Comparison of ENCODE assay signal across 1 cellular context in the genomic region with DNA sequence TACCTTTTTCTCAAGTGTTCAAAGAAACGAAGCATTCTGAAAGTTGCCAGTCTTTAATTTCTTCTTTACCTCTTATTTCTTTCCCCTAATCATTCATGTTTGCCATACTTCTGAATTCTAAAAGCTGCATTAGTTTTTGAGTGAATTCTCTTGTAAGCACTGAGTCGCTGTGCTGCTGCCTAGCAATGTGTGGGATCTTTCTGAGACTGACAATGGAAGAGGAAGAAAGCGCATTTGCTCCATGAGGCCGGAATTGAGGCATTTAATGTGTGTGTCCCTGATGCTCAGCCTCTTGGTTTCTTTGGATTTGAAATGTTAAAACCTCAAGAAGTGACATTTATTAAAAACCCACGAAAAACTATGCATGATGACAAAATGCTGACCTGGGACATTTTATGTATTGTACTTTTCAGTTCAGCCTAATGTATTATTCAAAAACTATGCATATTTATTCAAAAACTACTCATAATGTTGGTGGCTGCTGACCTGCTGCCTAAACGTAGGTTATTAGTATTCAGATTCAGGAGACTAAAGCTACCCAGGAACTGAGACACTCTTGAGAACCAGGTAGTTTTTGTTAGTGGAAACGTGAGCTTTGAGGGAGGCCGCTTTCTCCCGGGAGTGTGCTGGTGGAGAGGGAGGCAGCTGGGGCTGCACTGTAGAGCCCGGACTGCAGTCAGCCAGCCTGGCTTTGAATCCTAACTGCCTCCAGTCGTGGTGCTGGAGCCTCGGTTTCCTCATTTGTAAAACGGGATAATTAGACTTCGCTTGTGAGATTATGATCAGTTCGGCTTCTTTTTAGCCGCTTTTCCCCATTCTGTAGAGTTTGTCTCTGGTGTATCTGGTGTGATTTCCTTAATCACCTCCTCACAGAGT.
TF ChIP-seq lines count a peak whose summit lies in the region.

No MANE protein-coding gene starts in this region.

TF ChIP-seq in H1, 55 proteins besides CTCF, POLR2A, EP300 and RAD21:
- TF ChIP-seq EGR1 (IDR thresholded peaks at IDR 0.05; ENCODE audit: borderline replicate concordance, low read depth, low read length) (no peak), TBP (IDR thresholded peaks at IDR 0.05; ENCODE audit: low read depth, low read length) (peak; percentile 29; the same call in 1 of the 2 replicates)
TF ChIP-seq in H1: peak in this region for 1.
